ENCODE assay signal across 1 cellular context in genomic region chr5:128007939-128008338, GRCh38.
TF ChIP-seq lines count a peak whose summit lies in the region.

No MANE protein-coding gene starts in this region.

TF ChIP-seq in A549, 52 proteins besides CTCF, POLR2A, EP300 and RAD21 (continued from another document):
- TF ChIP-seq BCL3 (IDR thresholded peaks at IDR 0.05) = no peak
- TF ChIP-seq BHLHE40 (IDR thresholded peaks at IDR 0.05; ENCODE audit: low read depth, low read length) = no peak
- TF ChIP-seq JUN (IDR thresholded peaks at IDR 0.05) = no peak
- no peak for TF ChIP-seq ELK1 (IDR thresholded peaks at IDR 0.05; ENCODE audit: low read depth, low read length)
- no peak for TF ChIP-seq NPAS2 (CRISPR knock-in tag; IDR thresholded peaks at IDR 0.05; ENCODE audit: borderline replicate concordance)
